In the genomic region with DNA sequence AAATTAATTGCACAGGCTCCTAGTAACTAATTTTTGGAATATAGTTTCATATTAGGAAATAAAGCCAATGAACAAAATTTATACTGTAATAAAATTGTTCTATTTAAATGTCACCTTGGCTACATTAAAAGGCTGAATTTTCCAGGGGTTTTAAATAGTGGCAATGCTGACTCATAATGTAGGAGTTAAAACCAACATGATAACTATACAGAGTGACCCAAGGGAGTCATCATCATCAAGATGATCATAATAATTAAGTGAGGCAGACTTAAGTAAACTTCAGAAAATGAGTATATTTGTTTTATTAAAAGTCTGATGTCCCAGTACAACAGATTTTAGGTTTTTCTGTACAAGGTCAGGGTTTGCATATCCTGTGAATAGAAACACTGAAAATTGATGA, we compare ENCODE assay signal across 17 cellular contexts.
DNase-seq lines count a peak whose midpoint lies in the region; ATAC-seq and TF ChIP-seq lines count a peak whose summit lies in the region.
"Had no signal": no experiment of that assay in that cellular context is flagged by ENCODE, and none has a peak within 500 bp of the region (broad histone marks: within the 10 kb centered on the region; RNA-seq: fewer than 3 reads in every experiment).

No MANE protein-coding gene starts in this region.

- no peak overlapping the region for H3K23ac ChIP-seq in IMR-90 (ENCODE audit: low read depth, low read length)

- no peak overlapping the region for H4K5ac ChIP-seq in IMR-90 (ENCODE audit: low read depth, low read length)

- H4K91ac ChIP-seq in IMR-90 (ENCODE audit: insufficient read depth, low read depth, low read length): no peak overlapping the region

- no peak overlapping the region for H3K4ac ChIP-seq in IMR-90 (ENCODE audit: low read depth, low read length)

- no peak overlapping the region for H3K4me2 ChIP-seq in IMR-90 (ENCODE audit: low read depth, low read length)

- intact Hi-C loops in IMR-90 (cut with micrococcal nuclease) (loop anchor here (5.0 kb wide), 1 partner anchor 180 kb away; no protein-coding TSS in a partner anchor), right cardiac atrium (cut with DNase I) (no loop called here)

- DNase-seq in IMR-90 (peak; percentile 22), NCI-H69 (lab: John Stamatoyannopoulos, UW) (peak; percentile 50), fibroblast of mammary gland (ENCODE audit: low read depth) (peak; percentile 52), NCI-H187 (lab: John Stamatoyannopoulos, UW) (no peak), right cardiac atrium (no peak)
- DNase-seq: ACHN; BE2C; C1 segment of cervical spinal cord; CD4-positive, CD25-positive, alpha-beta regulatory T cell; CD8-positive, alpha-beta memory T cell; COR-L47; DMS 273 treated with DMSO at 0.1 percent for 48 hours; DMS53; DND-41; GOT3; H7 had no signal

- no peak for TF ChIP-seq CTCF in IMR-90 (conservative IDR thresholded peaks at IDR 0.05; ENCODE audit: low read depth, low read length)
- no peak for TF ChIP-seq CTCF in fibroblast of mammary gland (conservative IDR thresholded peaks at IDR 0.05; ENCODE audit: control insufficient read depth, insufficient read depth, low read depth, low read length)

- no peaks in the 10 kb centered on the region for H3K79me1 ChIP-seq in IMR-90 (ENCODE audit: low read depth in 1 of 2, low read length in 2 of 2)

- H2AK9ac ChIP-seq in IMR-90 (replicated peaks; ENCODE audit: low read depth, low read length, poor library complexity): no peak overlapping the region

- no peaks in the 10 kb centered on the region for H4K20me1 ChIP-seq in IMR-90 (ENCODE audit: insufficient read depth, low read length)

- no peak overlapping the region for H2BK20ac ChIP-seq in IMR-90 (ENCODE audit: low read depth, low read length)

- H3K18ac ChIP-seq in IMR-90 (ENCODE audit: low read depth, low read length): no peak overlapping the region

- H3K4me3 ChIP-seq in IMR-90 (ENCODE audit: insufficient read depth, low read depth, low read length) (no peak overlapping the region), fibroblast of mammary gland (ENCODE audit: control insufficient read depth, low read depth, low read length) (no peak overlapping the region), right cardiac atrium (ENCODE audit: low read length) (no peak overlapping the region)

- CTCF ChIA-PET in IMR-90 (lab: Yijun Ruan, JAX): no interaction called here

- no peak overlapping the region for H3K9ac ChIP-seq in IMR-90 (ENCODE audit: low read depth, low read length)

- no peak overlapping the region for H2BK15ac ChIP-seq in IMR-90 (ENCODE audit: low read depth, low read length)

- no peak overlapping the region for H2BK120ac ChIP-seq in IMR-90 (ENCODE audit: low read depth, low read length)

- no peaks in the 10 kb centered on the region for H3K9me3 ChIP-seq in IMR-90 (ENCODE audit: control insufficient read depth, insufficient read depth, low read length)
- no peaks in the 10 kb centered on the region for H3K9me3 ChIP-seq in right cardiac atrium (ENCODE audit: control insufficient read depth, low read length)
- H3K9me3 ChIP-seq: BE2C had no signal

- H4K8ac ChIP-seq in IMR-90 (ENCODE audit: low read depth in 2 of 2, low read length in 2 of 2): no peak overlapping the region

- H3K27me3 ChIP-seq in IMR-90 (ENCODE audit: control insufficient read depth, insufficient read depth, low read length) (no peaks in the 10 kb centered on the region), right cardiac atrium (ENCODE audit: control insufficient read depth, insufficient read depth) (no peaks in the 10 kb centered on the region)
- H3K27me3 ChIP-seq: BE2C had no signal

- in situ Hi-C loops in IMR-90 (cut with MboI; ENCODE audit: low sequenced_read_pairs): no loop called here

- H2AK5ac ChIP-seq in IMR-90 (ENCODE audit: low read depth, low read length): no peak overlapping the region

- dilution Hi-C loops in IMR-90 (cut with HindIII; ENCODE audit: low sequenced_read_pairs, unreplicated experiment): no loop called here

- BruUV-seq in IMR-90 (replicated peaks; lab: Mats Ljungman, UMichigan): no TSS peak

- TF ChIP-seq POLR2A in IMR-90 (IDR thresholded peaks at IDR 0.05; ENCODE audit: low read depth, low read length): no peak

- H3K4me1 ChIP-seq in IMR-90 (ENCODE audit: control insufficient read depth, insufficient read depth, low read length) (no peaks in the 10 kb centered on the region), right cardiac atrium (ENCODE audit: control insufficient read depth, insufficient read depth, low read length) (no peaks in the 10 kb centered on the region)
- H3K4me1 ChIP-seq: BE2C had no signal

- no peak overlapping the region for H2AFZ ChIP-seq in IMR-90 (replicated peaks; ENCODE audit: low read length, poor library complexity)

- no peak overlapping the region for H3K56ac ChIP-seq in IMR-90 (ENCODE audit: extremely low read depth, insufficient read depth, low read length)

- H3K9me1 ChIP-seq in IMR-90 (ENCODE audit: insufficient read depth, low read length): no peaks in the 10 kb centered on the region

- TF ChIP-seq RAD21 in IMR-90 (IDR thresholded peaks at IDR 0.05; ENCODE audit: low read length): no peak

- POLR2A ChIA-PET in IMR-90 (lab: Charles Lee; ENCODE audit: unreplicated experiment): no interaction called here

- ATAC-seq in IMR-90 (ENCODE audit: low read depth): no peak
- ATAC-seq in right cardiac atrium: no peak
- no peak for ATAC-seq in HG02759 (IDR thresholded peaks at IDR 0.05; ENCODE audit: unreplicated experiment)

- H3K14ac ChIP-seq in IMR-90 (replicated peaks; ENCODE audit: low read depth, low read length): no peak overlapping the region

- H2BK5ac ChIP-seq in IMR-90 (ENCODE audit: low read depth, low read length, poor library complexity, severe bottlenecking): no peak overlapping the region

- H3K36me3 ChIP-seq in IMR-90 (ENCODE audit: control insufficient read depth, insufficient read depth, low read length): no peaks in the 10 kb centered on the region
- H3K36me3 ChIP-seq: BE2C had no signal

- no peak overlapping the region for H3K27ac ChIP-seq in IMR-90 (ENCODE audit: insufficient read depth, low read length)
- no peak overlapping the region for H3K27ac ChIP-seq in right cardiac atrium (ENCODE audit: low read length)

TF ChIP-seq in IMR-90, 13 proteins besides CTCF, POLR2A, EP300 and RAD21:
- TF ChIP-seq, protein P1, sequence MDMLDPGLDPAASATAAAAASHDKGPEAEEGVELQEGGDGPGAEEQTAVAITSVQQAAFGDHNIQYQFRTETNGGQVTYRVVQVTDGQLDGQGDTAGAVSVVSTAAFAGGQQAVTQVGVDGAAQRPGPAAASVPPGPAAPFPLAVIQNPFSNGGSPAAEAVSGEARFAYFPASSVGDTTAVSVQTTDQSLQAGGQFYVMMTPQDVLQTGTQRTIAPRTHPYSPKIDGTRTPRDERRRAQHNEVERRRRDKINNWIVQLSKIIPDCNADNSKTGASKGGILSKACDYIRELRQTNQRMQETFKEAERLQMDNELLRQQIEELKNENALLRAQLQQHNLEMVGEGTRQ (IDR thresholded peaks at IDR 0.05; ENCODE audit: low read depth, low read length): no peak
- TF ChIP-seq RFX5 (IDR thresholded peaks at IDR 0.05; ENCODE audit: low read depth, low read length) (no peak), NFE2L2 (IDR thresholded peaks at IDR 0.05; ENCODE audit: low read depth, low read length) (no peak), CEBPB (IDR thresholded peaks at IDR 0.05; ENCODE audit: low read depth, low read length) (no peak), SMC3 (IDR thresholded peaks at IDR 0.05; ENCODE audit: low read depth, low read length) (no peak), ELK1 (IDR thresholded peaks at IDR 0.05; ENCODE audit: borderline replicate concordance, low read depth, low read length) (no peak), FOS (IDR thresholded peaks at IDR 0.05; ENCODE audit: low read depth, low read length) (no peak), CHD1 (IDR thresholded peaks at IDR 0.05; ENCODE audit: low read depth, low read length) (no peak), RCOR1 (IDR thresholded peaks at IDR 0.05; ENCODE audit: insufficient replicate concordance, low read length) (no peak), BHLHE40 (IDR thresholded peaks at IDR 0.05; ENCODE audit: low read depth, low read length) (no peak)

Comparison
In these comparisons a context has a peak if more than half of its experiments do, and no peak if none do; other contexts are left out.
1. DNase-seq: peak in IMR-90 (single experiment), NCI-H69 (single experiment) and fibroblast of mammary gland (single experiment); none in NCI-H187 (0 of 2) and right cardiac atrium (0 of 3).